ENCODE assay signal across 8 cellular contexts in genomic region chr3:128095222-128095703, GRCh38. TPM values are rescaled to one million over a fixed set of nuclear protein-coding genes. Genes with fewer than 3 reads are reported as not detected.
DNase-seq lines count a peak whose midpoint lies in the region; ATAC-seq, FAIRE-seq and TF ChIP-seq lines count a peak whose summit lies in the region.

No MANE protein-coding gene starts in this region.

- TF ChIP-seq CTCF in gastroesophageal sphincter (IDR thresholded peaks at IDR 0.05) (peak; percentile 33 to 82 (median 74)), pancreas (IDR thresholded peaks at IDR 0.05) (peak; percentile 63 to 80 (median 78)), type B pancreatic cell (conservative IDR thresholded peaks at IDR 0.05) (peak; percentile 81)

- intact Hi-C loops in pancreas (cut with DNase I) = loop anchor here in 1 of 3 donors (10.0 kb wide), 1 partner anchor 490 kb away; no protein-coding TSS in a partner anchor

- peak; percentile 77 for ATAC-seq in GM21367 (IDR thresholded peaks at IDR 0.05; ENCODE audit: unreplicated experiment)
- peak; percentile 87 for ATAC-seq in gastroesophageal sphincter
- peak; percentile 94 to 98 (median 97) for ATAC-seq in pancreas

- DNase-seq in COR-L47 (lab: John Stamatoyannopoulos, UW) (peak; percentile 72), KBM-7 (peak; percentile 88), RPMI8226 (peak; percentile 69), pancreas (peak; percentile 80 to 95 (median 90)), type B pancreatic cell (ENCODE audit: extremely low spot score, unreplicated experiment) (no peak)
- peak; percentile 66 for DNase-seq in activated effector memory CD4-positive, alpha-beta T cell treated with Interleukin-2 at 50 U/mL for 16 hours

- TF ChIP-seq EP300 in gastroesophageal sphincter (IDR thresholded peaks at IDR 0.05) = no peak

- peak overlapping the region; percentile 60 for H3K27ac Mint-ChIP-seq in type B pancreatic cell

- H3K4me3 ChIP-seq in gastroesophageal sphincter = no peak overlapping the region
- H3K4me3 ChIP-seq in pancreas = no peak overlapping the region

- no peak overlapping the region for H3K4me3 Mint-ChIP-seq in type B pancreatic cell

- H3K36me3 Mint-ChIP-seq in type B pancreatic cell = peaks cover 10% of the 10 kb centered on the region

- no peaks in the 10 kb centered on the region for H3K27me3 Mint-ChIP-seq in type B pancreatic cell

- FAIRE-seq in pancreas (lab: Jason Lieb, UNC) = no peak

- H3K27me3 ChIP-seq in gastroesophageal sphincter (no peaks in the 10 kb centered on the region), pancreas (no peaks in the 10 kb centered on the region)

- H3K9me3 Mint-ChIP-seq in type B pancreatic cell = no peaks in the 10 kb centered on the region

- in situ Hi-C loops in KBM-7 (cut with MboI; ENCODE audit: low pct_unique_long_range_greater_than_20kb, low sequenced_read_pairs) = no loop called here

- no peaks in the 10 kb centered on the region for H3K4me1 Mint-ChIP-seq in type B pancreatic cell (ENCODE audit: unreplicated experiment)

- no peak for TF ChIP-seq POLR2A in gastroesophageal sphincter (IDR thresholded peaks at IDR 0.05)

- WGBS in gastroesophageal sphincter (ENCODE audit: low coverage in 1 of 2), 2 donors = 79 to 83% methylated on average over 3 to 5 of the region's 6 CpGs
- WGBS in pancreas, 2 donors = 60 to 70% methylated on average over 6 of the region's 6 CpGs

- H3K4me1 ChIP-seq in gastroesophageal sphincter (peaks cover 0 to 4% (median 0%) of the 10 kb centered on the region in 3 donors), pancreas (peaks cover 8 to 17% (median 10%) of the 10 kb centered on the region in 3 donors)

- H3K36me3 ChIP-seq in gastroesophageal sphincter (peaks cover 0 to 71% of the 10 kb centered on the region in 2 donors), pancreas (peaks cover 0 to 6% (median 5%) of the 10 kb centered on the region in 3 donors)

- H3K27ac ChIP-seq in gastroesophageal sphincter (peak overlapping the region in 1 of 4 donors; percentile 30), pancreas (no peak overlapping the region)

- H3K9me3 ChIP-seq in gastroesophageal sphincter = no peaks in the 10 kb centered on the region
- H3K9me3 ChIP-seq in pancreas = no peaks in the 10 kb centered on the region

RNA-seq across cellular contexts. Expression of gene RUVBL1, which starts 28.3 kb away (rescaled TPM):
- 10 to 100 TPM; 19.4 to 27.8 (median 26.7) TPM for total RNA-seq in gastroesophageal sphincter
- total RNA-seq in pancreas = 10 to 100 TPM in 3 of 6 donors, 1 to 10 TPM in 3; 3.7 to 13.3 (median 10.0) TPM
- polyA plus RNA-seq in pancreas = 10 to 100 TPM in 1 of 2 donors, 1 to 10 TPM in 1; 7.6 to 12.6 TPM
- total RNA-seq in type B pancreatic cell (ENCODE audit: low replicate concordance) = 34.6 and 61.1 TPM in 2 replicates

RNA-seq across cellular contexts. Expression of gene SEC61A1, which starts 43.0 kb away (rescaled TPM):
- 100 to 1,000 TPM in 1 of 4 donors, 10 to 100 TPM in 3; 72.2 to 109 (median 91.6) TPM for total RNA-seq in gastroesophageal sphincter
- 100 to 1,000 TPM; 197 to 245 (median 222) TPM for total RNA-seq in pancreas
- 100 to 1,000 TPM; 193 to 214 TPM for polyA plus RNA-seq in pancreas
- total RNA-seq in type B pancreatic cell (ENCODE audit: low replicate concordance) = 207 and 230 TPM in 2 replicates

RNA-seq across cellular contexts. Expression of gene EEFSEC, which starts 58.0 kb away (rescaled TPM):
- total RNA-seq in gastroesophageal sphincter (10 to 100 TPM in 3 of 4 donors, 1 to 10 TPM in 1; 5.8 to 16.5 (median 11.4) TPM), pancreas (1 to 10 TPM; 5.9 to 9.3 (median 6.7) TPM), type B pancreatic cell (ENCODE audit: low replicate concordance) (9.6 and 16.6 TPM in 2 replicates)
- 1 to 10 TPM; 8.1 to 9.8 TPM for polyA plus RNA-seq in pancreas
